9 cellular contexts compared by ENCODE assay signal in genomic region chr14:55332654-55333570, GRCh38.
A peak's percentile ranks its signal among the peaks of the same experiment; 100 is the strongest.
DNase-seq lines count a peak whose midpoint lies in the region; ATAC-seq, FAIRE-seq and TF ChIP-seq lines count a peak whose summit lies in the region.
"Had no signal": no experiment of that assay in that cellular context is flagged by ENCODE, and none has a peak within 500 bp of the region (broad histone marks: within the 10 kb centered on the region; RNA-seq: fewer than 3 reads in every experiment).

No MANE protein-coding gene starts in this region.

- peaks cover 26% of the 10 kb centered on the region for H3K4me1 ChIP-seq in GM12878 (ENCODE audit: control insufficient read depth, insufficient read depth, low read length)

- CTCF ChIA-PET in GM12878 (lab: Yijun Ruan, JAX), result interaction anchor here (0.7 to 2.8 kb wide), 15 partner anchors 10 to 121 kb away, joined by 3 to 18 read pairs (median 4); partner anchors contain the start of gene FBXO34

- peak overlapping the region; percentile 91 for H3K4me2 ChIP-seq in GM12878 (ENCODE audit: control insufficient read depth, insufficient read depth)
- H3K4me2 ChIP-seq: BLaER1 had no signal

- no peak for TF ChIP-seq POLR2A in GM12878 (IDR thresholded peaks at IDR 0.05; ENCODE audit: low read depth, low read length)

- H3K4me1 Mint-ChIP-seq in stimulated activated effector memory CD8-positive, alpha-beta T cell treated with anti-CD3 and anti-CD28 coated beads, Interleukin-12 subunit alpha, Interleukin-12 subunit beta, amount 100 ng/mL, for 72 hours, result peaks cover 70% of the 10 kb centered on the region

- intact Hi-C loops in GM12878 (cut with micrococcal nuclease; ENCODE audit: unreplicated experiment), result loop anchor here (2.0 kb wide), 1 partner anchor 60 kb away; no protein-coding TSS in a partner anchor

- peak overlapping the region; percentile 71 for H3K27ac ChIP-seq in GM12878 (ENCODE audit: control insufficient read depth, insufficient read depth)
- H3K27ac ChIP-seq: BLaER1 had no signal

- WGBS in GM12878 (ENCODE audit: insufficient coverage, insufficient replicate concordance, low lambda C conversion rate, missing lambda C conversion rate), result 36% methylated on average over 7 of the region's 7 CpGs

- no peak for TF ChIP-seq CTCF in GM12878 (IDR thresholded peaks at IDR 0.05 in 2 of 3, conservative IDR thresholded peaks at IDR 0.05 in 1 of 3; ENCODE audit: control insufficient read depth in 2 of 3, extremely low read depth in 1 of 3, insufficient read depth in 1 of 3, low read depth in 3 of 3, low read length in 3 of 3)

- H3K9me3 Mint-ChIP-seq in stimulated activated effector memory CD8-positive, alpha-beta T cell treated with anti-CD3 and anti-CD28 coated beads, Interleukin-12 subunit alpha, Interleukin-12 subunit beta, amount 100 ng/mL, for 72 hours, result peaks cover 3% of the 10 kb centered on the region

- no TSS peak for BruUV-seq in GM12878 (replicated peaks; lab: Mats Ljungman, UMichigan)

- RAD21 ChIA-PET in GM12878 (lab: Charles Lee; ENCODE audit: unreplicated experiment), result interaction anchor here (1.0 to 3.4 kb wide), 6 partner anchors 15 to 62 kb away, joined by 3 to 23 read pairs (median 10); partner anchors contain the start of gene FBXO34

- H3K79me2 ChIP-seq in GM12878 (ENCODE audit: control insufficient read depth, insufficient read depth, low read length), result peaks cover 41% of the 10 kb centered on the region

- H3K9ac ChIP-seq in GM12878 (ENCODE audit: control insufficient read depth, insufficient read depth, low read length), result peak overlapping the region; percentile 57
- H3K9ac ChIP-seq: BLaER1 had no signal

- peak; percentile 18 to 33 for ATAC-seq in activated CD4-positive, CD25-positive, alpha-beta regulatory T cell treated with anti-CD3 and anti-CD28 coated beads, Interleukin-2, amount 50 U/mL, for 24 hours
- ATAC-seq in HG03159 (IDR thresholded peaks at IDR 0.05; ENCODE audit: unreplicated experiment) (peak; percentile 61), GM12878 (peak; percentile 87), GM19467 (IDR thresholded peaks at IDR 0.05; ENCODE audit: unreplicated experiment) (no peak)
- ATAC-seq in stimulated activated effector memory CD8-positive, alpha-beta T cell treated with anti-CD3 and anti-CD28 coated beads, Interleukin-12 subunit alpha, Interleukin-12 subunit beta, amount 100 ng/mL, for 72 hours, result no peak

- in situ Hi-C loops in GM12878 (cut with MboI), result no loop called here

- no peaks in the 10 kb centered on the region for H4K20me1 ChIP-seq in GM12878 (ENCODE audit: control insufficient read depth, insufficient read depth)

- peak overlapping the region; percentile 71 for H3K4me3 Mint-ChIP-seq in stimulated activated effector memory CD8-positive, alpha-beta T cell treated with anti-CD3 and anti-CD28 coated beads, Interleukin-12 subunit alpha, Interleukin-12 subunit beta, amount 100 ng/mL, for 72 hours

- no peak for DNase-seq in activated CD4-positive, CD25-positive, alpha-beta regulatory T cell treated with anti-CD3 and anti-CD28 coated beads, Interleukin-2, amount 50 U/mL, for 72 hours
- DNase-seq in GM12878 (ENCODE audit: low read depth, low spot score), result no peak
- DNase-seq in stimulated activated effector memory CD8-positive, alpha-beta T cell treated with anti-CD3 and anti-CD28 coated beads, Interleukin-12 subunit alpha, Interleukin-12 subunit beta, amount 100 ng/mL, for 72 hours (ENCODE audit: low spot score in 2 of 2), result no peak
- DNase-seq in RKO (ENCODE audit: low spot score), result no peak
- DNase-seq in NCI-H1436 treated with DMSO at 0.1 percent for 48 hours (lab: John Stamatoyannopoulos, UW), result no peak

- peaks cover 9% of the 10 kb centered on the region for H3K36me3 Mint-ChIP-seq in stimulated activated effector memory CD8-positive, alpha-beta T cell treated with anti-CD3 and anti-CD28 coated beads, Interleukin-12 subunit alpha, Interleukin-12 subunit beta, amount 100 ng/mL, for 72 hours

- TF ChIP-seq EP300 in GM12878 (IDR thresholded peaks at IDR 0.05; ENCODE audit: borderline replicate concordance in 1 of 2, control insufficient read depth in 1 of 2, low read depth in 2 of 2, low read length in 2 of 2), result no peak

- H3K27me3 ChIP-seq in GM12878 (replicated peaks in 1 of 2; ENCODE audit: control insufficient read depth in 2 of 2, insufficient read depth in 2 of 2, low read length in 1 of 2), result no peaks in the 10 kb centered on the region
- H3K27me3 ChIP-seq: BLaER1 had no signal

- no peak overlapping the region; the same call in none of the 2 replicates for H2AFZ ChIP-seq in GM12878 (ENCODE audit: control insufficient read depth, low read depth, low read length)

- peak overlapping the region; percentile 45 for H3K4me3 ChIP-seq in GM12878
- H3K4me3 ChIP-seq: BLaER1 had no signal

- SMC1A ChIA-PET in GM12878 (lab: Charles Lee; ENCODE audit: uncharacterized antibody, unreplicated experiment), result interaction anchor here (0.5 to 4.8 kb wide), 29 partner anchors 9 to 401 kb away, joined by 3 to 41 read pairs (median 4); partner anchors contain the start of gene FBXO34

- POLR2A ChIA-PET in GM12878 (lab: Charles Lee), result interaction anchor here (0.6 to 1.7 kb wide), 9 partner anchors 12 to 261 kb away, joined by 3 to 6 read pairs (median 4); no protein-coding TSS in a partner anchor

- H3K9me3 ChIP-seq in GM12878 (replicated peaks; ENCODE audit: control insufficient read depth, insufficient read depth, low read length), result no peaks in the 10 kb centered on the region
- H3K9me3 ChIP-seq: BLaER1 had no signal

- TF ChIP-seq RAD21 in GM12878 (IDR thresholded peaks at IDR 0.05; ENCODE audit: insufficient read depth, low read depth, low read length), result peak; percentile 28; the same call in 1 of the 2 replicates

- FAIRE-seq in GM12878 (lab: Jason Lieb, UNC), result peak; percentile 56

- peak overlapping the region; percentile 88 for H3K27ac Mint-ChIP-seq in stimulated activated effector memory CD8-positive, alpha-beta T cell treated with anti-CD3 and anti-CD28 coated beads, Interleukin-12 subunit alpha, Interleukin-12 subunit beta, amount 100 ng/mL, for 72 hours

- no peaks in the 10 kb centered on the region; a peak in 1 of 4 replicates for H3K36me3 ChIP-seq in GM12878 (ENCODE audit: control insufficient read depth in 2 of 2, insufficient read depth in 2 of 2, low read length in 1 of 2)

TF ChIP-seq in GM12878, 131 proteins besides CTCF, POLR2A, EP300 and RAD21 (continues in another document):
- TF ChIP-seq ATF7 (IDR thresholded peaks at IDR 0.05; ENCODE audit: low read depth), result peak; percentile 15; the same call in 1 of the 2 replicates
- no peak for TF ChIP-seq CREM (IDR thresholded peaks at IDR 0.05; ENCODE audit: low read depth)
- no peak for TF ChIP-seq MEF2A (IDR thresholded peaks at IDR 0.05; ENCODE audit: insufficient read depth, low read depth, low read length)
- TF ChIP-seq NFXL1 (IDR thresholded peaks at IDR 0.05; ENCODE audit: borderline replicate concordance), result no peak
- no peak for TF ChIP-seq MEF2B (IDR thresholded peaks at IDR 0.05; ENCODE audit: partially characterized antibody, poor library complexity, severe bottlenecking)
- TF ChIP-seq HCFC1 (IDR thresholded peaks at IDR 0.05; ENCODE audit: low read length), result no peak
- TF ChIP-seq ATF2 (IDR thresholded peaks at IDR 0.05; ENCODE audit: low read length), result no peak
- TF ChIP-seq CBFB (IDR thresholded peaks at IDR 0.05; ENCODE audit: low read depth), result peak; percentile 30; the same call in 1 of the 2 replicates
- no peak for TF ChIP-seq ASH2L (IDR thresholded peaks at IDR 0.05; ENCODE audit: borderline replicate concordance, low read depth)
- no peak for TF ChIP-seq RB1 (IDR thresholded peaks at IDR 0.05; ENCODE audit: borderline replicate concordance)
- no peak for TF ChIP-seq FOXM1 (IDR thresholded peaks at IDR 0.05; ENCODE audit: low read depth, low read length)
- no peak for TF ChIP-seq ZNF24 (IDR thresholded peaks at IDR 0.05)
- no peak for TF ChIP-seq SMAD1 (IDR thresholded peaks at IDR 0.05; ENCODE audit: low read depth, partially characterized antibody)
- TF ChIP-seq NFIC (IDR thresholded peaks at IDR 0.05; ENCODE audit: low read depth, low read length), result 0 out of 2 replicates have a peak, but pooled peaks have one; percentile 4
- TF ChIP-seq EZH2 (IDR thresholded peaks at IDR 0.05; ENCODE audit: borderline replicate concordance, control insufficient read depth, low read depth, low read length), result no peak
- TF ChIP-seq ZBTB4 (CRISPR knock-in tag; IDR thresholded peaks at IDR 0.05), result no peak

Comparison
In these comparisons a context has a peak if more than half of its experiments do, and no peak if none do; other contexts are left out.
1. ATAC-seq: peak in activated CD4-positive, CD25-positive, alpha-beta regulatory T cell treated with anti-CD3 and anti-CD28 coated beads, Interleukin-2, amount 50 U/mL, for 24 hours (2 of 2), HG03159 (single experiment) and GM12878 (single experiment); none in stimulated activated effector memory CD8-positive, alpha-beta T cell treated with anti-CD3 and anti-CD28 coated beads, Interleukin-12 subunit alpha, Interleukin-12 subunit beta, amount 100 ng/mL, for 72 hours (single experiment) and GM19467 (single experiment).